In the genomic region with DNA sequence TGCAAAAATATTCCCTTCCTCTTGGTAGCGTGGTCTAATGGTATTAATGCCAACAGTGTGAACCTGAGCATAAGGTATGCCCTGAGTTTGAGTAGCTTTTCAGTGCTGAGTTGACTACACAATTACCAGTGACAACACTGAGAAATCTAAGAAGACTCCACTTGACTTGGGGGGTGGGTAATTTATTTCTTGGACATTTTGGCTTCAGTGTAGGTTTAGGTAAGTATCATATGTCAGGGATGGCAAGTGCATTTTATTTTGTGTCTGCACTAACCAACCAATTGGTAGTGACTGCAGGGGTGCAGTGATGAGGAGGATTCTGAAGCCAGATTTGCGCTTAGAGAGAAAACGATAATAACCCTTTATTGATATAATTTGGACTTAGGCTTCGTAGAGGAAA, we compare ENCODE assay signal across 22 cellular contexts. TPM values are rescaled to one million over a fixed set of nuclear protein-coding genes. Genes with fewer than 3 reads are reported as not detected.
"Had no signal": no experiment of that assay in that cellular context is flagged by ENCODE, and none has a peak within 500 bp of the region (broad histone marks: within the 10 kb centered on the region; RNA-seq: fewer than 3 reads in every experiment).

No MANE protein-coding gene starts in this region.

- ATAC-seq: activated naive CD4-positive, alpha-beta T cell treated with anti-CD3 and anti-CD28 coated beads, Interleukin-2, amount 50 U/mL, for 72 hours; activated T-cell treated with anti-CD3 and anti-CD28 coated beads, Interleukin-2, amount 50 U/mL, for 72 hours; stimulated activated naive B cell treated with anti-CD40 and anti-IgM and Interleukin-4, amounts not matched to agents 10 μg/mL and 1 μg/mL and 100 μg/mL, for 72 hours had no signal

- H3K4me3 ChIP-seq: esophagus squamous epithelium, pancreas, prostate gland, sigmoid colon, stomach, tibial artery had no signal

- H3K4me1 Mint-ChIP-seq: stimulated activated naive B cell treated with anti-CD40 and anti-IgM and Interleukin-4, amounts not matched to agents 10 μg/mL and 1 μg/mL and 100 μg/mL, for 72 hours had no signal

- H3K27ac ChIP-seq: epithelial cell of prostate, esophagus squamous epithelium, sigmoid colon, stomach had no signal

- H3K9me3 ChIP-seq: esophagus squamous epithelium, pancreas, prostate gland, sigmoid colon, stomach, tibial artery had no signal

- H3K36me3 ChIP-seq: esophagus squamous epithelium, pancreas, prostate gland, sigmoid colon, stomach, tibial artery had no signal

- H3K36me3 Mint-ChIP-seq: activated naive CD4-positive, alpha-beta T cell treated with anti-CD3 and anti-CD28 coated beads, Interleukin-2, amount 50 U/mL, for 72 hours; stimulated activated naive B cell treated with anti-CD40 and anti-IgM and Interleukin-4, amounts not matched to agents 10 μg/mL and 1 μg/mL and 100 μg/mL, for 72 hours had no signal

- H3K9me3 Mint-ChIP-seq: activated naive CD4-positive, alpha-beta T cell treated with anti-CD3 and anti-CD28 coated beads, Interleukin-2, amount 50 U/mL, for 72 hours; activated T-cell treated with anti-CD3 and anti-CD28 coated beads, Interleukin-2, amount 50 U/mL, for 72 hours; stimulated activated naive B cell treated with anti-CD40 and anti-IgM and Interleukin-4, amounts not matched to agents 10 μg/mL and 1 μg/mL and 100 μg/mL, for 72 hours had no signal

- H3K27me3 ChIP-seq: pancreas, sigmoid colon, stomach, tibial artery had no signal

- DNase-seq: activated CD4-positive, alpha-beta T cell treated with anti-CD3 and anti-CD28 coated beads for 4 hours; activated CD4-positive, alpha-beta T cell treated with anti-CD3 and anti-CD28 coated beads, Interleukin-2, amount 50 U/mL, for 4 hours; activated naive CD4-positive, alpha-beta T cell; activated T-cell treated with anti-CD3 and anti-CD28 coated beads for 4 hours; activated T-cell treated with anti-CD3 and anti-CD28 coated beads, Interleukin-2, amount 50 U/mL, for 72 hours; dermis blood vessel endothelial cell; effector CD4-positive, alpha-beta T cell; esophagus squamous epithelium; glutamatergic neuron; left ventricle myocardium superior; nucleus accumbens; pancreas; retina; sigmoid colon; small intestine; stimulated activated CD4-positive, alpha-beta T cell treated with anti-CD3 and anti-CD28 coated beads, Interleukin-1b, Interleukin-23, amount 100 ng/mL, for 48 hours; stimulated activated naive B cell treated with anti-CD40 and anti-IgM and Interleukin-4, amounts not matched to agents 10 μg/mL and 1 μg/mL and 100 μg/mL, for 72 hours; stomach had no signal

- H3K27ac Mint-ChIP-seq: activated naive CD4-positive, alpha-beta T cell treated with anti-CD3 and anti-CD28 coated beads, Interleukin-2, amount 50 U/mL, for 72 hours; activated T-cell treated with anti-CD3 and anti-CD28 coated beads, Interleukin-2, amount 50 U/mL, for 72 hours; stimulated activated naive B cell treated with anti-CD40 and anti-IgM and Interleukin-4, amounts not matched to agents 10 μg/mL and 1 μg/mL and 100 μg/mL, for 72 hours had no signal

- H3K4me3 Mint-ChIP-seq: activated T-cell treated with anti-CD3 and anti-CD28 coated beads, Interleukin-2, amount 50 U/mL, for 72 hours; stimulated activated naive B cell treated with anti-CD40 and anti-IgM and Interleukin-4, amounts not matched to agents 10 μg/mL and 1 μg/mL and 100 μg/mL, for 72 hours had no signal

- H3K27me3 Mint-ChIP-seq: stimulated activated naive B cell treated with anti-CD40 and anti-IgM and Interleukin-4, amounts not matched to agents 10 μg/mL and 1 μg/mL and 100 μg/mL, for 72 hours had no signal

RNA-seq across cellular contexts. Expression of a gene that starts 52.8 kb away (rescaled TPM):
- total RNA-seq: activated naive CD4-positive, alpha-beta T cell treated with anti-CD3 and anti-CD28 coated beads, Interleukin-2, amount 50 U/mL, for 72 hours; activated T-cell treated with anti-CD3 and anti-CD28 coated beads, Interleukin-2, amount 50 U/mL, for 72 hours had no signal
